In the genomic region with DNA sequence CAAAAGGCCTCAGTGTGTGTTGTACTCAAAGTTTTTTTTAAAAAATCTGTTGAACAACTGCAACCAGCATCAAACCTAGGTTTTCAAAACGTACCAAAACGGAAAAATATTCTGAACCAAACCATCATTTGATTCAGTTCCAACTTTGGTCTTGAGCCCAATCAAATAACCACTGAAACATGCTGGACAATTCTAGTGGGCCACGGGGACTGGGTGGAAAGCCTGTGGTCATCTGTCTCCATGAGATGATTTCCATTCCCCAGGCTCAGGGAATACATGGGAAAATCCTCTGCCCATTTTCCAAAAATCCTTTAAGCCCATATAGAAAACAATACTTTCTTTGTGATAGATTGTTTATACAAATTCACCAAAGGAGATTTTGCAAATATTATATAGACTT, we compare ENCODE assay signal across 23 cellular contexts. TPM values are rescaled to one million over a fixed set of nuclear protein-coding genes. Genes with fewer than 3 reads are reported as not detected.
DNase-seq lines count a peak whose midpoint lies in the region; ATAC-seq and TF ChIP-seq lines count a peak whose summit lies in the region.
"Had no signal": no experiment of that assay in that cellular context is flagged by ENCODE, and none has a peak within 500 bp of the region (broad histone marks: within the 10 kb centered on the region; RNA-seq: fewer than 3 reads in every experiment).

No MANE protein-coding gene starts in this region.

- 0 out of 22 replicates have a peak, but pooled peaks cover 0 to 6% (median 0%) of the 10 kb centered on the region in 11 experiments for H3K9me3 ChIP-seq in BLaER1 treated with 17β-estradiol and CSF1 and Interleukin-3, amounts not matched to agents 10 nM and 100 nM (replicated peaks in 1 of 11)
- H3K9me3 ChIP-seq in CD8-positive, alpha-beta memory T cell (ENCODE audit: low read length): no peaks in the 10 kb centered on the region
- no peaks in the 10 kb centered on the region for H3K9me3 ChIP-seq in naive thymus-derived CD4-positive, alpha-beta T cell (ENCODE audit: control insufficient read depth in 2 of 3, low read length in 3 of 3)
- H3K9me3 ChIP-seq in thyroid gland: no peaks in the 10 kb centered on the region
- H3K9me3 ChIP-seq: body of pancreas, suprapubic skin had no signal

- WGBS in thyroid gland, 2 donors: 74 to 84% methylated on average over 3 of the region's 3 CpGs

- peaks cover 0 to 41% (median 9%) of the 10 kb centered on the region in 11 experiments; a peak in 13 of 22 replicates for H4K20me1 ChIP-seq in BLaER1 treated with 17β-estradiol and CSF1 and Interleukin-3, amounts not matched to agents 10 nM and 100 nM

- no peak for DNase-seq in CD8-positive, alpha-beta memory T cell
- DNase-seq in activated naive CD8-positive, alpha-beta T cell treated with anti-CD3 and anti-CD28 coated beads for 36 hours: no peak
- no peak for DNase-seq in naive thymus-derived CD4-positive, alpha-beta T cell
- DNase-seq in amniotic stem cell (lab: John Stamatoyannopoulos, UW) (no peak), thyroid gland (no peak)
- DNase-seq: activated CD4-positive, alpha-beta T cell treated with anti-CD3 and anti-CD28 coated beads for 4 hours; dermis blood vessel endothelial cell; DMS53; glutamatergic neuron; HCEC 1CT; mesendoderm; MM.1S; NCI-H1694 treated with DMSO at 0.1 percent for 48 hours; NCI-H446 treated with DMSO at 0.1 percent for 48 hours; stimulated activated CD4-positive, alpha-beta T cell treated with anti-CD3 and anti-CD28 coated beads, Interleukin-15, amount 100 ng/mL, for 24 hours; T-helper 9 cell had no signal

- H3K27me3 ChIP-seq in BLaER1 treated with 17β-estradiol and CSF1 and Interleukin-3, amounts not matched to agents 10 nM and 100 nM: no peaks in the 10 kb centered on the region
- H3K27me3 ChIP-seq in CD8-positive, alpha-beta memory T cell (ENCODE audit: insufficient read depth, low read length, poor library complexity, severe bottlenecking): no peaks in the 10 kb centered on the region
- H3K27me3 ChIP-seq in naive thymus-derived CD4-positive, alpha-beta T cell (ENCODE audit: control insufficient read depth in 2 of 2, insufficient read depth in 2 of 2, low read length in 2 of 2): no peaks in the 10 kb centered on the region
- no peaks in the 10 kb centered on the region for H3K27me3 ChIP-seq in thyroid gland
- H3K27me3 ChIP-seq: body of pancreas, neural progenitor cell, suprapubic skin had no signal

- H3K27ac ChIP-seq in BLaER1 treated with 17β-estradiol and CSF1 and Interleukin-3, amounts not matched to agents 10 nM and 100 nM: peak overlapping the region in 9 of 11 experiments; percentile 77 to 96 (median 90); a peak in 17 of 22 replicates
- H3K27ac ChIP-seq in CD8-positive, alpha-beta memory T cell (ENCODE audit: low read depth, low read length): no peak overlapping the region
- peak overlapping the region; percentile 59 for H3K27ac ChIP-seq in naive thymus-derived CD4-positive, alpha-beta T cell (ENCODE audit: low read depth, low read length)
- H3K27ac ChIP-seq in thyroid gland: no peak overlapping the region
- H3K27ac ChIP-seq: body of pancreas, neural progenitor cell, suprapubic skin had no signal

- peak overlapping the region in 6 of 11 experiments; percentile 4 to 81 (median 76); a peak in 9 of 22 replicates for H3K9ac ChIP-seq in BLaER1 treated with 17β-estradiol and CSF1 and Interleukin-3, amounts not matched to agents 10 nM and 100 nM
- H3K9ac ChIP-seq: neural progenitor cell had no signal

- H3K4me1 Mint-ChIP-seq in CD8-positive, alpha-beta memory T cell: peaks cover 78 to 95% (median 91%) of the 10 kb centered on the region in 3 donors
- peaks cover 85% of the 10 kb centered on the region for H3K4me1 Mint-ChIP-seq in activated naive CD8-positive, alpha-beta T cell treated with anti-CD3 and anti-CD28 coated beads for 36 hours
- peaks cover 69 to 99% (median 93%) of the 10 kb centered on the region in 7 donors for H3K4me1 Mint-ChIP-seq in naive thymus-derived CD4-positive, alpha-beta T cell

- CTCF ChIA-PET in CD8-positive, alpha-beta memory T cell (lab: Charles Lee): interaction anchor here (0.8 kb wide), 1 partner anchor 59 kb away, joined by 3 read pairs; no protein-coding TSS in a partner anchor
- CTCF ChIA-PET in naive thymus-derived CD4-positive, alpha-beta T cell (lab: Charles Lee): no interaction called here

- 0 out of 20 replicates have a peak overlapping the region, but pooled peaks of 1 of the 10 experiments have one; percentile 6 for H3K4me3 ChIP-seq in BLaER1 treated with 17β-estradiol and CSF1 and Interleukin-3, amounts not matched to agents 10 nM and 100 nM
- no peak overlapping the region for H3K4me3 ChIP-seq in CD8-positive, alpha-beta memory T cell (ENCODE audit: low read length)
- no peak overlapping the region for H3K4me3 ChIP-seq in naive thymus-derived CD4-positive, alpha-beta T cell (ENCODE audit: low read length)
- H3K4me3 ChIP-seq in thyroid gland (replicated peaks in 1 of 3): no peak overlapping the region
- H3K4me3 ChIP-seq: body of pancreas, neural progenitor cell, suprapubic skin had no signal

- no peak for TF ChIP-seq CTCF in thyroid gland (IDR thresholded peaks at IDR 0.05)

- peak overlapping the region in 7 of 8 donors; percentile 59 to 86 (median 78) for H3K27ac Mint-ChIP-seq in CD8-positive, alpha-beta memory T cell
- peak overlapping the region; percentile 88 for H3K27ac Mint-ChIP-seq in activated naive CD8-positive, alpha-beta T cell treated with anti-CD3 and anti-CD28 coated beads for 36 hours
- peak overlapping the region in 8 of 9 donors; percentile 89 to 100 (median 94) for H3K27ac Mint-ChIP-seq in naive thymus-derived CD4-positive, alpha-beta T cell
- H3K27ac Mint-ChIP-seq: neural progenitor cell had no signal

- H3K4me3 Mint-ChIP-seq in CD8-positive, alpha-beta memory T cell: peak overlapping the region in 3 of 7 donors; percentile 1 to 60 (median 50)
- peak overlapping the region; percentile 30 for H3K4me3 Mint-ChIP-seq in activated naive CD8-positive, alpha-beta T cell treated with anti-CD3 and anti-CD28 coated beads for 36 hours
- H3K4me3 Mint-ChIP-seq in naive thymus-derived CD4-positive, alpha-beta T cell: peak overlapping the region; percentile 49 to 92 (median 77)
- H3K4me3 Mint-ChIP-seq: neural progenitor cell had no signal

- H3K36me3 ChIP-seq in BLaER1 treated with 17β-estradiol and CSF1 and Interleukin-3, amounts not matched to agents 10 nM and 100 nM: peaks cover 0 to 24% (median 7%) of the 10 kb centered on the region in 11 experiments; a peak in 5 of 22 replicates
- peaks cover 7% of the 10 kb centered on the region for H3K36me3 ChIP-seq in CD8-positive, alpha-beta memory T cell (ENCODE audit: insufficient read depth, low read length)
- H3K36me3 ChIP-seq in naive thymus-derived CD4-positive, alpha-beta T cell (ENCODE audit: control insufficient read depth in 2 of 3, insufficient read depth in 3 of 3, low read length in 3 of 3): peaks cover 0 to 6% (median 0%) of the 10 kb centered on the region in 3 experiments
- H3K36me3 ChIP-seq in thyroid gland: no peaks in the 10 kb centered on the region
- H3K36me3 ChIP-seq: neural progenitor cell, suprapubic skin had no signal

- POLR2A ChIA-PET in CD8-positive, alpha-beta memory T cell (lab: Charles Lee): interaction anchor here (1.0 kb wide), 1 partner anchor 17 kb away, joined by 3 read pairs; no protein-coding TSS in a partner anchor
- POLR2A ChIA-PET in naive thymus-derived CD4-positive, alpha-beta T cell (lab: Charles Lee): interaction anchor here (1.1 to 2.9 kb wide), 3 partner anchors 12 to 56 kb away, joined by 4 to 8 read pairs (median 4); no protein-coding TSS in a partner anchor

- H3K36me3 Mint-ChIP-seq in CD8-positive, alpha-beta memory T cell: peaks cover 0 to 62% (median 8%) of the 10 kb centered on the region in 3 donors
- peaks cover 60% of the 10 kb centered on the region for H3K36me3 Mint-ChIP-seq in activated naive CD8-positive, alpha-beta T cell treated with anti-CD3 and anti-CD28 coated beads for 36 hours
- H3K36me3 Mint-ChIP-seq in naive thymus-derived CD4-positive, alpha-beta T cell: peaks cover 4 to 48% (median 31%) of the 10 kb centered on the region in 5 donors

- intact Hi-C loops in naive thymus-derived CD4-positive, alpha-beta T cell (cut with micrococcal nuclease): no loop called here
- intact Hi-C loops in thyroid gland (cut with DNase I): no loop called here

- TF ChIP-seq POLR2A in thyroid gland (IDR thresholded peaks at IDR 0.05): no peak

- ATAC-seq in naive thymus-derived CD4-positive, alpha-beta T cell: no peak
- no peak for ATAC-seq in GM21381 (IDR thresholded peaks at IDR 0.05; ENCODE audit: unreplicated experiment)
- ATAC-seq: body of pancreas, esophagus mucosa, HepG2 had no signal

- H3K9me3 Mint-ChIP-seq in CD8-positive, alpha-beta memory T cell: peaks cover 0 to 5% (median 0%) of the 10 kb centered on the region in 5 donors
- peaks cover 10% of the 10 kb centered on the region for H3K9me3 Mint-ChIP-seq in activated naive CD8-positive, alpha-beta T cell treated with anti-CD3 and anti-CD28 coated beads for 36 hours
- peaks cover 0 to 11% (median 4%) of the 10 kb centered on the region in 11 donors for H3K9me3 Mint-ChIP-seq in naive thymus-derived CD4-positive, alpha-beta T cell

- H3K4me2 ChIP-seq in BLaER1 treated with 17β-estradiol and CSF1 and Interleukin-3, amounts not matched to agents 10 nM and 100 nM: peak overlapping the region; percentile 64 to 100 (median 85)
- H3K4me2 ChIP-seq: neural progenitor cell had no signal

- peaks cover 59 to 95% (median 91%) of the 10 kb centered on the region in 10 experiments for H3K4me1 ChIP-seq in BLaER1 treated with 17β-estradiol and CSF1 and Interleukin-3, amounts not matched to agents 10 nM and 100 nM
- H3K4me1 ChIP-seq in CD8-positive, alpha-beta memory T cell (ENCODE audit: insufficient read depth, low read length): peaks cover 90% of the 10 kb centered on the region
- H3K4me1 ChIP-seq in naive thymus-derived CD4-positive, alpha-beta T cell (ENCODE audit: control insufficient read depth in 2 of 2, insufficient read depth in 2 of 2, low read length in 2 of 2): peaks cover 64 to 82% of the 10 kb centered on the region in 2 donors
- no peaks in the 10 kb centered on the region for H3K4me1 ChIP-seq in thyroid gland

- peaks cover 0 to 2% of the 10 kb centered on the region in 2 donors for H3K27me3 Mint-ChIP-seq in CD8-positive, alpha-beta memory T cell
- H3K27me3 Mint-ChIP-seq in activated naive CD8-positive, alpha-beta T cell treated with anti-CD3 and anti-CD28 coated beads for 36 hours: no peaks in the 10 kb centered on the region
- H3K27me3 Mint-ChIP-seq in naive thymus-derived CD4-positive, alpha-beta T cell: no peaks in the 10 kb centered on the region

RNA-seq across cellular contexts. Expression of a gene that starts 22.5 kb away (rescaled TPM):
- total RNA-seq in CD8-positive, alpha-beta memory T cell: 10 to 100 TPM; 37.7 to 39.6 TPM
- polyA plus RNA-seq in CD8-positive, alpha-beta memory T cell: 50.1 TPM
- 10 to 100 TPM; 30.7 to 30.8 TPM for total RNA-seq in activated naive CD8-positive, alpha-beta T cell treated with anti-CD3 and anti-CD28 coated beads for 36 hours
- total RNA-seq in naive thymus-derived CD4-positive, alpha-beta T cell: 100 to 1,000 TPM in 4 of 5 experiments, 10 to 100 TPM in 1; 51.7 to 429 (median 199) TPM
- polyA plus RNA-seq in naive thymus-derived CD4-positive, alpha-beta T cell: 10 to 100 TPM; 81.0 to 86.8 TPM
- 10 to 100 TPM; 19.1 to 24.0 (median 22.2) TPM for total RNA-seq in thyroid gland
- total RNA-seq: HepG2 had no signal
- polyA plus RNA-seq: HepG2 had no signal

Comparison
In these comparisons a context has a peak if more than half of its experiments do, and no peak if none do; other contexts are left out.
1. H3K27ac ChIP-seq: peak in BLaER1 treated with 17β-estradiol and CSF1 and Interleukin-3, amounts not matched to agents 10 nM and 100 nM (9 of 11) and naive thymus-derived CD4-positive, alpha-beta T cell (single experiment); none in CD8-positive, alpha-beta memory T cell (single experiment) and thyroid gland (0 of 3).
2. Peak in every context shown above with its lines, with median percentiles within 50 percentile points of each other: H3K27ac Mint-ChIP-seq.